Comparison of ENCODE assay signal across 22 cellular contexts in genomic region chr2:51723716-51724115, GRCh38.
DNase-seq lines count a peak whose midpoint lies in the region; ATAC-seq and TF ChIP-seq lines count a peak whose summit lies in the region.
"Had no signal": no experiment of that assay in that cellular context is flagged by ENCODE, and none has a peak within 500 bp of the region (broad histone marks: within the 10 kb centered on the region; RNA-seq: fewer than 3 reads in every experiment).

No MANE protein-coding gene starts in this region.

- H3K27me3 ChIP-seq in adipocyte (replicated peaks; ENCODE audit: control insufficient read depth, insufficient read depth, low read length) (no peaks in the 10 kb centered on the region), mesenchymal stem cell (ENCODE audit: control insufficient read depth in 1 of 2, insufficient read depth in 1 of 2, low read length in 2 of 2) (no peaks in the 10 kb centered on the region), tibial nerve (no peaks in the 10 kb centered on the region)

- 0% methylated on average over 1 of the region's 1 CpG for WGBS in mesenchymal stem cell
- 0 to 11% methylated on average over 1 of the region's 1 CpG for WGBS in tibial nerve, 2 donors

- no peak overlapping the region for H2AFZ ChIP-seq in mesenchymal stem cell (ENCODE audit: low read depth, low read length)

- H3K4me1 ChIP-seq in adipocyte (ENCODE audit: control insufficient read depth, insufficient read depth, low read length) (no peaks in the 10 kb centered on the region), mesenchymal stem cell (ENCODE audit: control insufficient read depth, insufficient read depth, low read depth, low read length) (no peaks in the 10 kb centered on the region), tibial nerve (no peaks in the 10 kb centered on the region)

- H3K4me3 ChIP-seq in adipocyte (ENCODE audit: low read length) (no peak overlapping the region), choroid plexus epithelial cell (ENCODE audit: low read depth, low read length) (no peak overlapping the region), mesenchymal stem cell (ENCODE audit: insufficient read depth in 1 of 2, low read depth in 1 of 2, low read length in 2 of 2) (no peak overlapping the region), tibial nerve (no peak overlapping the region)
- H3K4me3 ChIP-seq: SK-N-MC had no signal

- no peaks in the 10 kb centered on the region for H3K9me3 ChIP-seq in adipocyte (ENCODE audit: control insufficient read depth, low read length)
- no peaks in the 10 kb centered on the region for H3K9me3 ChIP-seq in mesenchymal stem cell (ENCODE audit: control insufficient read depth, low read length)
- no peaks in the 10 kb centered on the region for H3K9me3 ChIP-seq in tibial nerve

- no peak overlapping the region for H3K14ac ChIP-seq in mesenchymal stem cell (ENCODE audit: low read length in 2 of 2)

- H4K91ac ChIP-seq in mesenchymal stem cell (ENCODE audit: low read length), result no peak overlapping the region

- no peak for TF ChIP-seq EP300 in tibial nerve (IDR thresholded peaks at IDR 0.05)

- H3K79me1 ChIP-seq in mesenchymal stem cell (replicated peaks; ENCODE audit: low read length, poor library complexity, severe bottlenecking), result no peaks in the 10 kb centered on the region

- H3K36me3 ChIP-seq in adipocyte (ENCODE audit: control insufficient read depth, insufficient read depth, low read length, severe bottlenecking) (no peaks in the 10 kb centered on the region), mesenchymal stem cell (ENCODE audit: control insufficient read depth in 1 of 2, insufficient read depth in 2 of 2, low read depth in 1 of 2, low read length in 2 of 2) (no peaks in the 10 kb centered on the region), tibial nerve (no peaks in the 10 kb centered on the region)

- H3K27ac ChIP-seq in mesenchymal stem cell (ENCODE audit: low read length, poor library complexity, severe bottlenecking), result no peak overlapping the region
- no peak overlapping the region for H3K27ac ChIP-seq in tibial nerve
- H3K27ac ChIP-seq: RWPE1, SK-N-MC had no signal

- intact Hi-C loops in sciatic nerve (cut with DNase I), result no loop called here

- H2BK12ac ChIP-seq in mesenchymal stem cell (ENCODE audit: low read length in 2 of 2), result no peak overlapping the region

- no peak overlapping the region for H2BK15ac ChIP-seq in mesenchymal stem cell (ENCODE audit: low read depth, poor library complexity, severe bottlenecking)

- peak; percentile 13 for DNase-seq in A172 (ENCODE audit: low spot score)
- DNase-seq in adipocyte (ENCODE audit: low read depth), result peak; percentile 50
- DNase-seq in choroid plexus epithelial cell (ENCODE audit: low read depth), result peak; percentile 94
- DNase-seq in mesenchymal stem cell, result peak; percentile 35
- DNase-seq in sciatic nerve (ENCODE audit: low spot score), result no peak
- no peak for DNase-seq in tibial nerve (ENCODE audit: low spot score in 2 of 2)
- DNase-seq in OCI-M1 (lab: John Stamatoyannopoulos, UW), result no peak
- DNase-seq in NCI-H2107 treated with DMSO at 0.1 percent for 48 hours (lab: John Stamatoyannopoulos, UW; ENCODE audit: unreplicated experiment), result no peak
- DNase-seq: 8988T, AML-193, C1 segment of cervical spinal cord, DMS53, GDM1, NCI-H1092, NCI-H1436, NCI-H187 treated with DMSO at 0.1 percent for 48 hours, NCI-H2107, NCI-H748 treated with DMSO at 0.1 percent for 48 hours, SHP77 treated with DMSO at 0.1 percent for 48 hours had no signal

- ATAC-seq in sciatic nerve, result no peak
- ATAC-seq: HCT116 had no signal

- no peak overlapping the region for H2BK5ac ChIP-seq in mesenchymal stem cell (ENCODE audit: low read depth, low read length, poor library complexity, severe bottlenecking)

- H2AK5ac ChIP-seq in mesenchymal stem cell (ENCODE audit: low read length, severe bottlenecking), result no peak overlapping the region

- H3K23ac ChIP-seq in mesenchymal stem cell (ENCODE audit: low read length in 2 of 2), result no peak overlapping the region

- no peak overlapping the region for H3K4ac ChIP-seq in mesenchymal stem cell (ENCODE audit: low read depth in 1 of 2, low read length in 2 of 2)

- no peak overlapping the region for H3K4me2 ChIP-seq in mesenchymal stem cell (ENCODE audit: low read length, poor library complexity, severe bottlenecking)

- H3K9ac ChIP-seq in adipocyte (ENCODE audit: low read length) (no peak overlapping the region), mesenchymal stem cell (ENCODE audit: low read length) (no peak overlapping the region)

- TF ChIP-seq CTCF in choroid plexus epithelial cell (conservative IDR thresholded peaks at IDR 0.05; ENCODE audit: low read depth, low read length) (no peak), tibial nerve (IDR thresholded peaks at IDR 0.05) (no peak)

- no peak overlapping the region for H4K8ac ChIP-seq in mesenchymal stem cell (ENCODE audit: low read length)

- H3K18ac ChIP-seq in mesenchymal stem cell (ENCODE audit: low read depth in 1 of 2, low read length in 2 of 2), result no peak overlapping the region

- H2BK120ac ChIP-seq in mesenchymal stem cell (ENCODE audit: low read depth, low read length), result no peak overlapping the region

- TF ChIP-seq POLR2A in tibial nerve (IDR thresholded peaks at IDR 0.05), result no peak

Comparison
In these comparisons a context has a peak if more than half of its experiments do, and no peak if none do; other contexts are left out.
1. DNase-seq: peak in A172 (single experiment), adipocyte (single experiment), choroid plexus epithelial cell (single experiment) and mesenchymal stem cell (single experiment); none in sciatic nerve (single experiment), tibial nerve (0 of 2), OCI-M1 (single experiment) and NCI-H2107 treated with DMSO at 0.1 percent for 48 hours (single experiment).